In the genomic region with DNA sequence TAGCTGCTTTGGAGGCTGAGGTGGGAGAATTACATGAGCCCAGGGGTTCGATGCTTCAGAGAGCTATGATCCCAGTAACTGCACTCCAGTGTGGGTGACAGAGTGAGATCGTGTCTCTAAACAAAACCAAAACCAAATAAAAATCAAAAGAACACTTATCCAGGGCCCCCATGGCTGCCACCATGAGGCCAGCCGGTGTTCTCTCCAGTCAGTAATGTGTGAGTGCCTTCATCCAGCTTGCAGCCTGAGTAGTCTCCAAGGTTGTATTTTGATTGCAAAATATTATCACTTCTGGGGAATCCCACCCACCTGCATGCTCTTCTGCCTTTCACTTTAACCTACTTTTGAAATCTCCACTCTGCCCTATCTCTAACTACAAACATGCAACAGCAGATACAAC, we compare ENCODE assay signal across 20 cellular contexts.
"Had no signal": no experiment of that assay in that cellular context is flagged by ENCODE, and none has a peak within 500 bp of the region (broad histone marks: within the 10 kb centered on the region; RNA-seq: fewer than 3 reads in every experiment).

No MANE protein-coding gene starts in this region.

- ATAC-seq: effector memory CD8-positive, alpha-beta T cell; esophagus mucosa; gastrocnemius medialis; heart right ventricle; left cardiac atrium; left lung; left ventricle myocardium superior; lower lobe of right lung; mucosa of descending colon had no signal

- DNase-seq: effector CD8-positive, alpha-beta T cell; effector memory CD8-positive, alpha-beta T cell; endodermal cell; erythroblast; esophagus squamous epithelium; foreskin fibroblast; foreskin melanocyte; gastrocnemius medialis; glutamatergic neuron; head of caudate nucleus; heart right ventricle; hippocampal formation; left cardiac atrium; left lung; left ventricle myocardium superior; lower lobe of right lung; mesenchymal stem cell; mucosa of descending colon; naive B cell had no signal
